17 cellular contexts compared by ENCODE assay signal in the genomic region with DNA sequence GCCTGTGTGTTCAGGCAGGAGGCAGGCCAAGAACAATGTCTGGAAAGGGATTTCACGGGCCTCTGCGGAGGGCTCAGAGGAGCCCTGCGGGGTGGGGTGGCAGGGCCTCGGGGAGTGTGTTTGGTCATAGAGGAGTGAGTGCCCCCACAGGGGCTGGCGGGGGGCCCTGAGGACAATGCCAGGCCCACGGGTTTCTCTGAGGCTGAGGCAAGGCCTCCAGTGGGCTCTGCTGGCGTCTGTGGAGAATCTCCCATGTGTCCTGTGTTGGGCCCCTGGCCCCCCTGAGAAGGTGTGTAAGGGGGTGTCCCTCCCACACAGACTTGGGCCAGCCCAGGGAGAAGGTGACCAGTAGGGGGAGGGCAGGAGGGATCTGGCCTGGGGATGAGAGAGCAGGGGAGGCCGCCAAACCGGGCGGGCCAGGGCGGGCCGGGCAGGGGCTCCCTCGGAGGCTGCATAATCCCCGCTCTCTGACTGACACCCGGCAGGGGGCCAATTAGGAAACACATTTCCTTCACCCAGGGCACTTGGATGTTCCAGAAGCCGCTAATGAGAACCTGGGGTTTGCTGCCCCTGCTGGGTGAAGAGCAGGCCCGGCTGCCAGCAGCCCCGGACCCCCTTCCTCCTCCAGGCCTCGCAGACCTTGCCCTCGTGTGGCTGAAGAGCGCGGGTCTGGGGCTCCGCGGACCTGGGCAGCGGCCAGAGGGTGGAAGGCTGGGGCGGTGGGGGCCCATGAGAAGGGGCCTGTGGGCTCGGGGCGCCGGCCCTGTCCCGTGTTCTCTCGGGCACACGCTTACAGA.
DNase-seq lines count a peak whose midpoint lies in the region; ATAC-seq, FAIRE-seq and TF ChIP-seq lines count a peak whose summit lies in the region.
"Had no signal": no experiment of that assay in that cellular context is flagged by ENCODE, and none has a peak within 500 bp of the region (broad histone marks: within the 10 kb centered on the region; RNA-seq: fewer than 3 reads in every experiment).

No MANE protein-coding gene starts in this region.

- POLR2A ChIA-PET in H1 (lab: Charles Lee; ENCODE audit: partially characterized antibody) = interaction anchor here (1.2 to 1.3 kb wide), 2 partner anchors 11 to 18 kb away, joined by 3 to 4 read pairs; no protein-coding TSS in a partner anchor

- no peak overlapping the region; the same call in 1 of the 2 replicates for H3K18ac ChIP-seq in H1 (ENCODE audit: extremely low read depth, low read length)

- H3K79me2 ChIP-seq in H1 (ENCODE audit: control insufficient read depth in 1 of 2, insufficient read depth in 2 of 2, low read length in 2 of 2) = no peaks in the 10 kb centered on the region

- H2BK120ac ChIP-seq in H1 (replicated peaks; ENCODE audit: low read depth, low read length) = no peak overlapping the region

- WGBS in H1 (ENCODE audit: extremely low coverage in 1 of 2, insufficient coverage in 1 of 2, insufficient read length in 1 of 2, insufficient replicate concordance in 2 of 2, low coverage in 1 of 2, low lambda C conversion rate in 2 of 2, missing lambda C conversion rate in 1 of 2), 2 experiments = 58% methylated on average over 11 of the region's 32 CpGs; no CpG with 5 or more reads in 1 of the 2 experiments
- 20% methylated on average over 1 of the region's 32 CpGs for WGBS in right lobe of liver (ENCODE audit: insufficient coverage, low coverage, low lambda C conversion rate, missing lambda C conversion rate)

- H3K4me1 ChIP-seq in H1 (replicated peaks in 1 of 4; ENCODE audit: control insufficient read depth in 3 of 4, insufficient read depth in 4 of 4, low read length in 3 of 4) = peaks cover 0 to 22% (median 11%) of the 10 kb centered on the region in 4 experiments; a peak in 6 of 7 replicates
- H3K4me1 ChIP-seq in right lobe of liver = no peaks in the 10 kb centered on the region

- H3K36me3 ChIP-seq in H1 (ENCODE audit: control insufficient read depth in 2 of 4, insufficient read depth in 4 of 4, low read length in 3 of 4) (peaks cover 0 to 6% (median 0%) of the 10 kb centered on the region in 4 experiments; a peak in 1 of 8 replicates), right lobe of liver (no peaks in the 10 kb centered on the region)
- H3K36me3 ChIP-seq: brain microvascular endothelial cell, uterus had no signal

- H4K8ac ChIP-seq in H1 (ENCODE audit: extremely low read depth, insufficient read depth, low read length) = no peak overlapping the region

- DNase-seq in left ventricle myocardium superior = no peak
- DNase-seq in Right ventricle myocardium inferior (ENCODE audit: missing footprints) = no peak
- DNase-seq in H1 (ENCODE audit: low read depth in 1 of 2, low spot score in 2 of 2) = peak in 1 of 2 experiments; percentile 78
- DNase-seq in right lobe of liver = peak in 2 of 3 donors; percentile 10 to 42
- DNase-seq in NAMALWA (ENCODE audit: low spot score) = no peak
- DNase-seq in dermis blood vessel endothelial cell = no peak
- DNase-seq in NCI-H2081 treated with DMSO at 0.1 percent for 48 hours (lab: John Stamatoyannopoulos, UW) = no peak
- DNase-seq: activated CD4-positive, alpha-beta T cell treated with anti-CD3 and anti-CD28 coated beads for 4 hours; brain microvascular endothelial cell; midbrain; NCI-H1436; NCI-H524 treated with DMSO at 0.1 percent for 48 hours; nephron progenitor cell; uterus had no signal

- CTCF ChIA-PET in H1 (lab: Charles Lee; ENCODE audit: partially characterized antibody) = interaction anchor here (0.6 to 2.9 kb wide), 12 partner anchors 8 to 440 kb away, joined by 3 to 8 read pairs (median 4); no protein-coding TSS in a partner anchor

- H3K27ac ChIP-seq in H1 (ENCODE audit: low read depth, low read length) (no peak overlapping the region), right lobe of liver (no peak overlapping the region)
- H3K27ac ChIP-seq: brain microvascular endothelial cell, epithelial cell of prostate had no signal

- no peak overlapping the region for H3K14ac ChIP-seq in H1 (ENCODE audit: insufficient read length)

- H3K4ac ChIP-seq in H1 (replicated peaks; ENCODE audit: insufficient read length, low read depth, low read length) = no peak overlapping the region

- H2AFZ ChIP-seq in H1 (ENCODE audit: low read length) = no peak overlapping the region

- H3K23me2 ChIP-seq in H1 (ENCODE audit: low read depth, low read length) = peaks cover 12% of the 10 kb centered on the region

- no peak overlapping the region for H3K4me2 ChIP-seq in H1 (ENCODE audit: insufficient read depth in 1 of 2, low read depth in 2 of 2, low read length in 2 of 2)

- H2BK5ac ChIP-seq in H1 (ENCODE audit: low read depth, low read length) = no peak overlapping the region

- intact Hi-C loops in left ventricle myocardium superior (cut with micrococcal nuclease) (no loop called here), Right ventricle myocardium inferior (cut with DNase I) (no loop called here), right lobe of liver (cut with DNase I) (no loop called here)

- no peak overlapping the region for H3K56ac ChIP-seq in H1 (replicated peaks; ENCODE audit: insufficient read length, low read depth, low read length)

- no peak overlapping the region for H4K5ac ChIP-seq in H1 (ENCODE audit: insufficient read length, low read depth, low read length)

- TF ChIP-seq CTCF in H1 (IDR thresholded peaks at IDR 0.05; ENCODE audit: control extremely low read depth in 1 of 3, insufficient read depth in 1 of 3, low read depth in 1 of 3, low read length in 3 of 3) (peak; percentile 26 to 46 (median 29); a peak in 2 of 4 replicates), right lobe of liver (IDR thresholded peaks at IDR 0.05) (no peak)

- H3K27me3 ChIP-seq in H1 (replicated peaks in 1 of 4; ENCODE audit: control insufficient read depth in 3 of 4, extremely low read depth in 1 of 4, insufficient read depth in 3 of 4, low read length in 3 of 4) = peaks cover 0 to 2% (median 0%) of the 10 kb centered on the region in 4 experiments; a peak in 2 of 7 replicates
- H3K27me3 ChIP-seq in right lobe of liver = no peaks in the 10 kb centered on the region
- H3K27me3 ChIP-seq: uterus had no signal

- peaks cover 0 to 17% of the 10 kb centered on the region in 2 experiments for H4K20me1 ChIP-seq in H1 (replicated peaks in 1 of 2; ENCODE audit: control insufficient read depth in 1 of 2, insufficient read depth in 2 of 2, low read length in 2 of 2)

- H3K4me3 ChIP-seq in H1 (ENCODE audit: extremely low read depth in 1 of 4, insufficient read depth in 2 of 4, low read depth in 3 of 4, low read length in 4 of 4) (no peak overlapping the region), right lobe of liver (no peak overlapping the region)
- H3K4me3 ChIP-seq: uterus had no signal

- no peaks in the 10 kb centered on the region for H3K79me1 ChIP-seq in H1 (ENCODE audit: low read depth, low read length)

- H4K91ac ChIP-seq in H1 (replicated peaks; ENCODE audit: insufficient read length, low read length) = no peak overlapping the region

- no peak overlapping the region for H2BK12ac ChIP-seq in H1 (ENCODE audit: low read depth, low read length)

- TF ChIP-seq RAD21 in H1 (IDR thresholded peaks at IDR 0.05 in 1 of 2, conservative IDR thresholded peaks at IDR 0.05 in 1 of 2; ENCODE audit: low read depth in 2 of 2, low read length in 2 of 2) = peak; percentile 24 to 37; a peak in 3 of 4 replicates

- ATAC-seq in left ventricle myocardium superior (peak; percentile 21), Right ventricle myocardium inferior (no peak), right lobe of liver (no peak), HG02885 (IDR thresholded peaks at IDR 0.05; ENCODE audit: poor library complexity, unreplicated experiment) (no peak)

- H3K9me3 ChIP-seq in H1 (ENCODE audit: insufficient read depth in 2 of 2, low read depth in 1 of 2, low read length in 1 of 2) (no peaks in the 10 kb centered on the region), right lobe of liver (no peaks in the 10 kb centered on the region)
- H3K9me3 ChIP-seq: uterus had no signal

- FAIRE-seq in H1 (lab: Jason Lieb, UNC) = no peak
- FAIRE-seq: TTC549 had no signal

- TF ChIP-seq POLR2A in H1 (IDR thresholded peaks at IDR 0.05; ENCODE audit: control extremely low read depth in 1 of 2, low read depth in 2 of 2, low read length in 2 of 2) (no peak), right lobe of liver (IDR thresholded peaks at IDR 0.05) (no peak)

- no peak overlapping the region for H3K9ac ChIP-seq in H1 (replicated peaks in 1 of 4; ENCODE audit: extremely low read depth in 1 of 4, low read depth in 3 of 4, low read length in 3 of 4)

- no peak overlapping the region for H3K23ac ChIP-seq in H1 (ENCODE audit: insufficient read length)

- H2BK15ac ChIP-seq in H1 (ENCODE audit: low read length) = no peak overlapping the region

- no peak overlapping the region for H2AK5ac ChIP-seq in H1 (ENCODE audit: low read depth, low read length)

- TF ChIP-seq EP300 in H1 (IDR thresholded peaks at IDR 0.05; ENCODE audit: borderline replicate concordance in 1 of 2, low read depth in 2 of 2, low read length in 2 of 2) = no peak

- H2BK20ac ChIP-seq in H1 (ENCODE audit: low read length) = no peak overlapping the region

TF ChIP-seq in H1, 55 proteins besides CTCF, POLR2A, EP300 and RAD21:
- peak; percentile 55 for TF ChIP-seq NANOG (IDR thresholded peaks at IDR 0.05; ENCODE audit: insufficient read depth, low read depth, low read length, poor library complexity, severe bottlenecking)
- TF ChIP-seq GTF2F1 (IDR thresholded peaks at IDR 0.05; ENCODE audit: borderline replicate concordance, low read depth, low read length) = no peak
- TF ChIP-seq SIN3A (conservative IDR thresholded peaks at IDR 0.05 in 1 of 2, IDR thresholded peaks at IDR 0.05 in 1 of 2; ENCODE audit: low read depth in 1 of 2, low read length in 2 of 2) = no peak
TF ChIP-seq in H1: peak in this region for 1.

Comparison
In these comparisons a context has a peak if more than half of its experiments do, and no peak if none do; other contexts are left out.
1. DNase-seq: peak in right lobe of liver (2 of 3); none in left ventricle myocardium superior (single experiment), Right ventricle myocardium inferior (single experiment), NAMALWA (single experiment), dermis blood vessel endothelial cell (single experiment) and NCI-H2081 treated with DMSO at 0.1 percent for 48 hours (single experiment).
2. CTCF ChIP-seq: peak in H1 (3 of 3); none in right lobe of liver (0 of 4).